21 cellular contexts compared by ENCODE assay signal in the genomic region with DNA sequence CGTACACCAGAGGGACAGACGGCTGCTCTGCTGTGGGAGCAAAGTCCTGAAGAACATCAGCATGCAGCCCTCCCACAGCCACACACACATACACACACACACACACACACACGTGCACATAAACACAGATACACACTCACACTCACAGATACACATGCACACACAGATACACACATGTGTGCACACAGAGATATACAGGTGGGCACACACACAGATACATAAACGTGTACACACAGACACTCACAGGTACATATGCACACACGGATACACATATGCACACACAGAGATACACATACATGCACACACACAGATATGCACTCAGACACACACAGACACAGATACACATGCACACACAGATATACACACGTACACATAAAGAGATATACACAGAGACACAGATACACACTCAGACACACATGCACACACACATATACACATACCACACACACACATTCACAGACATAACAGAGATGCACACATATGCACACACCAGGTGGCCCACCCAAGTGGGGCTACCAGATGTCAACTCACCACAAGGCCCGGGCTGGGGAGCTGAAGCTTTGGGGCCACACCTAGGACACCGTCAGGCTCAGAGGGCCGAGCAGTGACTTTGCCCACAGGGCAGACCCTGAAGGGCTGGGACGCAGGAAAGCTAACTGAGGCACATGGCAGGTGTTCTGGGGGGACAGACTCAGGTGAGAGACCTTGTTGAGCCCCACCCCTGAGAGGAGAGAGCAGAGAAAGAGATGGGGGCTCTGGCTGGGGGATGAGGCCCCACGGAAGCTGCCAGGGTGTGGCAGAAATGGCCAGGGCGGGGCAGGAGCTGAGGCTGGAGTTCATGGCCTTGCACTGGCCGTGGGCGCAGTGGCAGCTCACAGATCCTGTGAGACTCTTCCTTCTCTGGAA.
DNase-seq lines count a peak whose midpoint lies in the region; ATAC-seq and TF ChIP-seq lines count a peak whose summit lies in the region.
"Had no signal": no experiment of that assay in that cellular context is flagged by ENCODE, and none has a peak within 500 bp of the region (broad histone marks: within the 10 kb centered on the region; RNA-seq: fewer than 3 reads in every experiment).

No MANE protein-coding gene starts in this region.

- intact Hi-C loops in activated CD8-positive, alpha-beta T cell treated with anti-CD3 and anti-CD28 coated beads for 36 hours (cut with micrococcal nuclease): no loop called here

- peak; percentile 11 for DNase-seq in activated CD8-positive, alpha-beta T cell treated with anti-CD3 and anti-CD28 coated beads, Interleukin-2, amount 10 ng/mL, durations not matched to agents 7 days and 5 days
- no peak for DNase-seq in activated CD8-positive, alpha-beta T cell treated with anti-CD3 and anti-CD28 coated beads for 36 hours
- DNase-seq in RPMI8226 (peak; percentile 2), glutamatergic neuron (no peak), type B pancreatic cell (ENCODE audit: extremely low spot score, unreplicated experiment) (peak; percentile 58), HuH-7 (ENCODE audit: low spot score) (no peak), RKO (ENCODE audit: low spot score) (no peak)
- no peak for DNase-seq in activated CD4-positive, alpha-beta T cell treated with anti-CD3 and anti-CD28 coated beads for 4 hours
- DNase-seq: activated CD4-positive, alpha-beta T cell treated with anti-CD3 and anti-CD28 coated beads, Interleukin-2, amount 50 U/mL, for 4 hours; activated CD4-positive, CD25-positive, alpha-beta regulatory T cell; Calu3; CD4-positive, CD25-positive, alpha-beta regulatory T cell; central memory CD4-positive, alpha-beta T cell; cortex of kidney; DND-41; HFFc6; lower lobe of right lung; naive thymus-derived CD4-positive, alpha-beta T cell; NCI-H1048; NCI-H446 had no signal

- POLR2A ChIA-PET in activated CD8-positive, alpha-beta T cell treated with anti-CD3 and anti-CD28 coated beads, Interleukin-2, amount 10 ng/mL, durations not matched to agents 7 days and 5 days (lab: Charles Lee): no interaction called here
- POLR2A ChIA-PET in activated CD8-positive, alpha-beta T cell treated with anti-CD3 and anti-CD28 coated beads for 36 hours (lab: Charles Lee): no interaction called here

- H3K36me3 Mint-ChIP-seq in activated CD8-positive, alpha-beta T cell treated with anti-CD3 and anti-CD28 coated beads, Interleukin-2, amount 10 ng/mL, durations not matched to agents 7 days and 5 days (ENCODE audit: low read depth): no peaks in the 10 kb centered on the region
- no peaks in the 10 kb centered on the region for H3K36me3 Mint-ChIP-seq in activated CD8-positive, alpha-beta T cell treated with anti-CD3 and anti-CD28 coated beads for 36 hours (ENCODE audit: low read depth)
- H3K36me3 Mint-ChIP-seq in glutamatergic neuron (ENCODE audit: unreplicated experiment) (no peaks in the 10 kb centered on the region), type B pancreatic cell (no peaks in the 10 kb centered on the region)
- H3K36me3 Mint-ChIP-seq: CD4-positive, CD25-positive, alpha-beta regulatory T cell; naive thymus-derived CD4-positive, alpha-beta T cell; stimulated activated effector memory CD8-positive, alpha-beta T cell treated with anti-CD3 and anti-CD28 coated beads, Interleukin-12 subunit alpha, Interleukin-12 subunit beta, amount 100 ng/mL, for 72 hours had no signal

- ATAC-seq in activated CD8-positive, alpha-beta T cell treated with anti-CD3 and anti-CD28 coated beads, Interleukin-2, amount 10 ng/mL, durations not matched to agents 7 days and 5 days: no peak
- no peak for ATAC-seq in activated CD8-positive, alpha-beta T cell treated with anti-CD3 and anti-CD28 coated beads for 36 hours
- ATAC-seq: lower lobe of right lung; naive thymus-derived CD4-positive, alpha-beta T cell; stimulated activated effector memory CD8-positive, alpha-beta T cell treated with anti-CD3 and anti-CD28 coated beads, Interleukin-12 subunit alpha, Interleukin-12 subunit beta, amount 100 ng/mL, for 72 hours had no signal

- H3K27ac Mint-ChIP-seq in activated CD8-positive, alpha-beta T cell treated with anti-CD3 and anti-CD28 coated beads, Interleukin-2, amount 10 ng/mL, durations not matched to agents 7 days and 5 days: no peak overlapping the region
- no peak overlapping the region for H3K27ac Mint-ChIP-seq in activated CD8-positive, alpha-beta T cell treated with anti-CD3 and anti-CD28 coated beads for 36 hours
- H3K27ac Mint-ChIP-seq in glutamatergic neuron (ENCODE audit: unreplicated experiment) (peak overlapping the region; percentile 11), type B pancreatic cell (no peak overlapping the region)
- H3K27ac Mint-ChIP-seq: CD4-positive, CD25-positive, alpha-beta regulatory T cell; HFFc6; naive thymus-derived CD4-positive, alpha-beta T cell; stimulated activated effector memory CD8-positive, alpha-beta T cell treated with anti-CD3 and anti-CD28 coated beads, Interleukin-12 subunit alpha, Interleukin-12 subunit beta, amount 100 ng/mL, for 72 hours had no signal

- no peak overlapping the region for H3K4me3 Mint-ChIP-seq in activated CD8-positive, alpha-beta T cell treated with anti-CD3 and anti-CD28 coated beads, Interleukin-2, amount 10 ng/mL, durations not matched to agents 7 days and 5 days
- H3K4me3 Mint-ChIP-seq in activated CD8-positive, alpha-beta T cell treated with anti-CD3 and anti-CD28 coated beads for 36 hours: no peak overlapping the region
- H3K4me3 Mint-ChIP-seq in glutamatergic neuron (ENCODE audit: unreplicated experiment) (no peak overlapping the region), type B pancreatic cell (no peak overlapping the region)
- H3K4me3 Mint-ChIP-seq: CD4-positive, CD25-positive, alpha-beta regulatory T cell; HFFc6; naive thymus-derived CD4-positive, alpha-beta T cell; stimulated activated effector memory CD8-positive, alpha-beta T cell treated with anti-CD3 and anti-CD28 coated beads, Interleukin-12 subunit alpha, Interleukin-12 subunit beta, amount 100 ng/mL, for 72 hours had no signal

- H3K4me1 Mint-ChIP-seq in activated CD8-positive, alpha-beta T cell treated with anti-CD3 and anti-CD28 coated beads, Interleukin-2, amount 10 ng/mL, durations not matched to agents 7 days and 5 days (ENCODE audit: low read depth): no peaks in the 10 kb centered on the region
- H3K4me1 Mint-ChIP-seq in activated CD8-positive, alpha-beta T cell treated with anti-CD3 and anti-CD28 coated beads for 36 hours (ENCODE audit: low read depth): no peaks in the 10 kb centered on the region
- H3K4me1 Mint-ChIP-seq in glutamatergic neuron (ENCODE audit: low read depth, unreplicated experiment) (peaks cover 15% of the 10 kb centered on the region), type B pancreatic cell (ENCODE audit: unreplicated experiment) (peaks cover 7% of the 10 kb centered on the region)
- H3K4me1 Mint-ChIP-seq: CD4-positive, CD25-positive, alpha-beta regulatory T cell; naive thymus-derived CD4-positive, alpha-beta T cell; stimulated activated effector memory CD8-positive, alpha-beta T cell treated with anti-CD3 and anti-CD28 coated beads, Interleukin-12 subunit alpha, Interleukin-12 subunit beta, amount 100 ng/mL, for 72 hours had no signal

- no peaks in the 10 kb centered on the region for H3K27me3 Mint-ChIP-seq in activated CD8-positive, alpha-beta T cell treated with anti-CD3 and anti-CD28 coated beads, Interleukin-2, amount 10 ng/mL, durations not matched to agents 7 days and 5 days (ENCODE audit: low read depth)
- H3K27me3 Mint-ChIP-seq in activated CD8-positive, alpha-beta T cell treated with anti-CD3 and anti-CD28 coated beads for 36 hours: peaks cover 3% of the 10 kb centered on the region
- H3K27me3 Mint-ChIP-seq in glutamatergic neuron (ENCODE audit: unreplicated experiment): peaks cover 1% of the 10 kb centered on the region
- H3K27me3 Mint-ChIP-seq in type B pancreatic cell: peaks cover 9% of the 10 kb centered on the region
- H3K27me3 Mint-ChIP-seq: CD4-positive, CD25-positive, alpha-beta regulatory T cell had no signal

- TF ChIP-seq CTCF in activated CD8-positive, alpha-beta T cell treated with anti-CD3 and anti-CD28 coated beads for 36 hours (IDR thresholded peaks at IDR 0.05): no peak
- no peak for TF ChIP-seq CTCF in glutamatergic neuron (IDR thresholded peaks at IDR 0.05; ENCODE audit: partially characterized antibody, unreplicated experiment)
- no peak for TF ChIP-seq CTCF in type B pancreatic cell (conservative IDR thresholded peaks at IDR 0.05)

- no peaks in the 10 kb centered on the region for H3K9me3 Mint-ChIP-seq in activated CD8-positive, alpha-beta T cell treated with anti-CD3 and anti-CD28 coated beads, Interleukin-2, amount 10 ng/mL, durations not matched to agents 7 days and 5 days (ENCODE audit: insufficient read depth)
- H3K9me3 Mint-ChIP-seq in activated CD8-positive, alpha-beta T cell treated with anti-CD3 and anti-CD28 coated beads for 36 hours: no peaks in the 10 kb centered on the region
- peaks cover 6% of the 10 kb centered on the region for H3K9me3 Mint-ChIP-seq in glutamatergic neuron (ENCODE audit: unreplicated experiment)
- H3K9me3 Mint-ChIP-seq in type B pancreatic cell: no peaks in the 10 kb centered on the region
- H3K9me3 Mint-ChIP-seq: CD4-positive, CD25-positive, alpha-beta regulatory T cell; stimulated activated effector memory CD8-positive, alpha-beta T cell treated with anti-CD3 and anti-CD28 coated beads, Interleukin-12 subunit alpha, Interleukin-12 subunit beta, amount 100 ng/mL, for 72 hours had no signal

- CTCF ChIA-PET in activated CD8-positive, alpha-beta T cell treated with anti-CD3 and anti-CD28 coated beads, Interleukin-2, amount 10 ng/mL, durations not matched to agents 7 days and 5 days (lab: Charles Lee): no interaction called here
- CTCF ChIA-PET in activated CD8-positive, alpha-beta T cell treated with anti-CD3 and anti-CD28 coated beads for 36 hours (lab: Charles Lee): no interaction called here

Comparison
In these comparisons a context has a peak if more than half of its experiments do, and no peak if none do; other contexts are left out.
1. DNase-seq: peak in activated CD8-positive, alpha-beta T cell treated with anti-CD3 and anti-CD28 coated beads, Interleukin-2, amount 10 ng/mL, durations not matched to agents 7 days and 5 days (single experiment), RPMI8226 (single experiment) and type B pancreatic cell (single experiment); none in activated CD8-positive, alpha-beta T cell treated with anti-CD3 and anti-CD28 coated beads for 36 hours (single experiment), glutamatergic neuron (single experiment), HuH-7 (single experiment), activated CD4-positive, alpha-beta T cell treated with anti-CD3 and anti-CD28 coated beads for 4 hours (0 of 2) and RKO (single experiment).